9 cellular contexts compared by ENCODE assay signal in the genomic region with DNA sequence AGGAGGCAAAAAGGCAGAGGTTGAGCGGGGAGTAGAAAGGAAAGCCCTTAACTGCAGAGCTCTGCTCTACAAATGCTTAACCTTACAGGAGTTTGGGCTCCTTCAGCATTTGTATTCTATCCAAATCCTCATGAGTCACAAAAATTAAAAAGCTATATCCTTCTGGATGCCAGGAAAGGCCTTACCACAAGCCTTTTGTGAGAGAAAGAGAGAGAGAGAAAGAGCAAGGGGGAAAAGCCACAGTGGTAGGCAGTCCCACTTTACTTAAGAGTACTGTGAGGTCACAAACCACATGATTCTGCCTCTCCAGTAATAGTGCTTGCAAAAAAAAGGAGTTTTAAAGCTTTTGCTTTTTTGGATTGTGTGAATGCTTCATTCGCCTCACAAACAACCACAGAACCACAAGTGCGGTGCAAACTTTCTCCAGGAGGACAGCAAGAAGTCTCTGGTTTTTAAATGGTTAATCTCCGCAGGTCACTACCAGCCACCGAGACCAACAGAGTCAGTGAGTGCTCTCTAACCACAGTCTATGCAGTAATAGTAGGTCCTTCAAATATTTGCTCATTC. TPM values are rescaled to one million over a fixed set of nuclear protein-coding genes. Genes with fewer than 3 reads are reported as not detected.
A peak's percentile ranks its signal among the peaks of the same experiment; 100 is the strongest.
DNase-seq lines count a peak whose midpoint lies in the region; ATAC-seq and TF ChIP-seq lines count a peak whose summit lies in the region.
"Had no signal": no experiment of that assay in that cellular context is flagged by ENCODE, and none has a peak within 500 bp of the region (broad histone marks: within the 10 kb centered on the region; RNA-seq: fewer than 3 reads in every experiment).

A gene (plus strand): TSS at position 375 of the 567 bp plus-strand sequence. CDS start 397 bp downstream, outside the sequence.

- 0 out of 2 replicates have a peak, but pooled peaks cover 3% of the 10 kb centered on the region for H4K20me1 ChIP-seq in OCI-LY7 (ENCODE audit: insufficient read depth, low read length)

- H3K4me1 ChIP-seq in HUES64 (ENCODE audit: insufficient read depth, low read length) (peaks cover 24% of the 10 kb centered on the region), lung (ENCODE audit: control insufficient read depth in 2 of 2, insufficient read depth in 2 of 2, low read length in 2 of 2) (peaks cover 0 to 12% of the 10 kb centered on the region in 2 donors), OCI-LY7 (ENCODE audit: insufficient read depth, low read length, poor library complexity, severe bottlenecking) (no peaks in the 10 kb centered on the region)
- H3K4me1 ChIP-seq: colonic mucosa had no signal

- no peak within 1 kb of the TSS for H3K4me2 ChIP-seq in OCI-LY7 (ENCODE audit: low read length)

- H3K9me3 ChIP-seq in HUES64 (ENCODE audit: insufficient read depth, low read depth, low read length) = no peaks in the 10 kb centered on the region
- no peaks in the 10 kb centered on the region for H3K9me3 ChIP-seq in lung (ENCODE audit: control insufficient read depth in 2 of 2, insufficient read depth in 1 of 2, low read length in 1 of 2)
- H3K9me3 ChIP-seq in OCI-LY7 (ENCODE audit: low read length) = no peaks in the 10 kb centered on the region
- H3K9me3 ChIP-seq: colonic mucosa had no signal

- CTCF ChIA-PET in AG04449 (lab: Yijun Ruan, JAX) = interaction anchor here (1.0 to 1.3 kb wide), 2 partner anchors 387 to 673 kb away, joined by 4 read pairs; no protein-coding TSS in a partner anchor
- CTCF ChIA-PET in OCI-LY7 (lab: Charles Lee; ENCODE audit: unreplicated experiment) = no interaction called here

- H3K79me2 ChIP-seq in OCI-LY7 (ENCODE audit: insufficient read depth, low read depth, low read length) = no peaks in the 10 kb centered on the region

- intact Hi-C loops in OCI-LY7 (cut with micrococcal nuclease; ENCODE audit: unreplicated experiment) = no loop called here

- no peak within 1 kb of the TSS for H2AFZ ChIP-seq in OCI-LY7 (ENCODE audit: low read length)

- H3K27me3 ChIP-seq in HUES64 (ENCODE audit: insufficient read depth, low read length) (no peaks in the 10 kb centered on the region), lung (ENCODE audit: control insufficient read depth, insufficient read depth) (no peaks in the 10 kb centered on the region)
- H3K27me3 ChIP-seq: colonic mucosa had no signal

- peak; percentile 71 for DNase-seq in AG04449 (ENCODE audit: low read depth, low spot score)
- DNase-seq in astrocyte of the spinal cord (ENCODE audit: low read depth, low spot score) = peak; percentile 97
- DNase-seq in lung (ENCODE audit: low spot score) = no peak
- no peak for DNase-seq in epidermal melanocyte (ENCODE audit: insufficient read length, low spot score)
- DNase-seq in NCI-H1694 (lab: John Stamatoyannopoulos, UW) = no peak
- DNase-seq in OCI-LY7 (ENCODE audit: low spot score) = no peak
- DNase-seq: colonic mucosa had no signal

- peak; percentile 70 for ATAC-seq in lung (ENCODE audit: insufficient read depth, low FRiP score)
- ATAC-seq in HG03097 (IDR thresholded peaks at IDR 0.05; ENCODE audit: low FRiP score, unreplicated experiment) = no peak

- no peaks in the 10 kb centered on the region for H3K9me2 ChIP-seq in OCI-LY7 (ENCODE audit: insufficient read depth, low read length)

- in situ Hi-C loops in astrocyte of the spinal cord (cut with HindIII; ENCODE audit: low sequenced_read_pairs) = no loop called here

- no peak within 1 kb of the TSS for H3K9ac ChIP-seq in HUES64 (ENCODE audit: low read depth, low read length)

- no TSS peak for BruUV-seq in OCI-LY7 (replicated peaks; lab: Mats Ljungman, UMichigan)

- H3K27ac ChIP-seq in HUES64 (ENCODE audit: low read depth, low read length) (no peak within 1 kb of the TSS), lung (ENCODE audit: low read depth in 1 of 2, low read length in 1 of 2) (no peak within 1 kb of the TSS), OCI-LY7 (ENCODE audit: low read depth, low read length, poor library complexity, severe bottlenecking) (no peak within 1 kb of the TSS)
- H3K27ac ChIP-seq: colonic mucosa had no signal

- H3K4me3 ChIP-seq in AG04449 (ENCODE audit: low read depth, low read length) (peak within 1 kb of the TSS; percentile 23), HUES64 (ENCODE audit: low read length) (peak within 1 kb of the TSS; percentile 9; the same call in 1 of the 2 replicates), astrocyte of the spinal cord (ENCODE audit: low read depth, low read length) (peak within 1 kb of the TSS; percentile 46), lung (no peak within 1 kb of the TSS), OCI-LY7 (ENCODE audit: low read depth, low read length, poor library complexity, severe bottlenecking) (no peak within 1 kb of the TSS)
- H3K4me3 ChIP-seq: colonic mucosa had no signal

- POLR2A ChIA-PET in AG04449 (lab: Yijun Ruan, JAX) = interaction anchor here (0.7 kb wide), 1 partner anchor 49 kb away, joined by 3 read pairs; no protein-coding TSS in a partner anchor
- POLR2A ChIA-PET in OCI-LY7 (lab: Charles Lee) = interaction anchor here (1.0 kb wide), 1 partner anchor 11 kb away, joined by 4 read pairs; no protein-coding TSS in a partner anchor

- 47% methylated on average over 5 of the region's 5 CpGs for WGBS in HUES64
- 48 to 54% methylated on average over 5 of the region's 5 CpGs for WGBS in lung, 2 donors

- TF ChIP-seq CTCF in AG04449 (IDR thresholded peaks at IDR 0.05; ENCODE audit: insufficient read depth, low read length, missing control alignments) = no peak
- TF ChIP-seq CTCF in astrocyte of the spinal cord (IDR thresholded peaks at IDR 0.05; ENCODE audit: low read depth, low read length) = no peak
- TF ChIP-seq CTCF in lung (IDR thresholded peaks at IDR 0.05; ENCODE audit: control extremely low read depth, extremely low read depth) = no peak
- no peak for TF ChIP-seq CTCF in OCI-LY7 (conservative IDR thresholded peaks at IDR 0.05; ENCODE audit: low read length)

- H3K36me3 ChIP-seq in HUES64 (ENCODE audit: insufficient read depth, low read length) = no peaks in the 10 kb centered on the region
- no peaks in the 10 kb centered on the region for H3K36me3 ChIP-seq in lung (ENCODE audit: control insufficient read depth in 2 of 2, insufficient read depth in 2 of 2, low read length in 2 of 2)
- no peaks in the 10 kb centered on the region for H3K36me3 ChIP-seq in OCI-LY7 (ENCODE audit: insufficient read depth, low read length)
- H3K36me3 ChIP-seq: colonic mucosa had no signal

RNA-seq across cellular contexts. Expression of the gene that starts here (rescaled TPM):
- polyA plus RNA-seq in HUES64 (2013, experiment 1 of 2) = 0.25 TPM
- polyA plus RNA-seq in HUES64 (2013, experiment 2 of 2) = 0.25 TPM
- total RNA-seq in lung (1 to 10 TPM; 3.5 to 6.7 TPM), OCI-LY7 (2022) (0.13 and 0.27 TPM in 2 replicates)
- 1 to 10 TPM; 1.8 to 3.0 TPM for polyA plus RNA-seq in lung
- 0.44 TPM in 1 of 2 replicates, not detected in the other for total RNA-seq in OCI-LY7 (2014; rRNA removed; shearing (Covaris generic))

Comparison
In these comparisons a context has a peak if more than half of its experiments do, and no peak if none do; other contexts are left out.
1. DNase-seq: peak in AG04449 (single experiment) and astrocyte of the spinal cord (single experiment); none in lung (single experiment), epidermal melanocyte (single experiment), NCI-H1694 (single experiment) and OCI-LY7 (single experiment).
2. H3K4me3 ChIP-seq: peak in AG04449 (single experiment), HUES64 (single experiment) and astrocyte of the spinal cord (single experiment); none in lung (single experiment) and OCI-LY7 (single experiment).